In the genomic region with DNA sequence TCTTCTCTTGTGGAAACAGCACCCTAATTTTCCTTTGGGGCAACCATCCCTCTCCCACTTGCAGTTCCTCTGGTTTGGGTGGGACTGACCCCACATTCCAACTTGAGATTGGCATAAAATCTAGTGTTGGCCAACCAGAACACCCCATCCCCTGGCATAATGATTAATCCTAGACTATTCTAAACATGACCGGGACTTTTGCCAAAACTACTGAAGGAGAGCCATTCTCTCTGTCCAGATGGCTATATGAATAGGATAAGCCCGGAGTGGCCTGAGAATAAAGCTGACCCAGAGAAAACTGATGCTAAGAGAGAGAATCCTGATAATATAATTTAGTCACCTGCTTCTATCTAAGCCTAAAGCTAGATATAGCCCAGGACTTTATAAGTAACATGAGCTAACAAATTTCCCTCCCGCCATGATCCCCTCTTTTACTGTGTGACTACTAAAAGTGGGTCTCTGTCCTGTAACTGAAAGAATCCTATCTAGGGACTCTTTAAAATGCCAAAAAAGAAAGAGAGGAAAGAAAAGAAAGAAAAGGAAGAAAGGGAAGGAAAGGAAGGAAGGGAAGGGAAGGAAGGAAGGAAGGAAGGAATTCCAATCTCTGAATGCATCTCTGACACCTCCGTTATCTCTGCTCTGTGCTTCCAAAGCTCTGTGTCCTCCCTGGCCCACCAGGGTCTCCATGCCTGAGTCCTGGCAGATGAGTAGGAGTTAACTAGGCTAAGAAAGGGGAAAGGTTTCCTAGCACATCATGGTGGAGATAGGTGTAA, we compare ENCODE assay signal across 1 cellular context.
TF ChIP-seq lines count a peak whose summit lies in the region.

No MANE protein-coding gene starts in this region.

TF ChIP-seq in WTC11, 78 proteins besides CTCF, POLR2A, EP300 and RAD21 (continued from another document):
- TF ChIP-seq, protein P1, sequence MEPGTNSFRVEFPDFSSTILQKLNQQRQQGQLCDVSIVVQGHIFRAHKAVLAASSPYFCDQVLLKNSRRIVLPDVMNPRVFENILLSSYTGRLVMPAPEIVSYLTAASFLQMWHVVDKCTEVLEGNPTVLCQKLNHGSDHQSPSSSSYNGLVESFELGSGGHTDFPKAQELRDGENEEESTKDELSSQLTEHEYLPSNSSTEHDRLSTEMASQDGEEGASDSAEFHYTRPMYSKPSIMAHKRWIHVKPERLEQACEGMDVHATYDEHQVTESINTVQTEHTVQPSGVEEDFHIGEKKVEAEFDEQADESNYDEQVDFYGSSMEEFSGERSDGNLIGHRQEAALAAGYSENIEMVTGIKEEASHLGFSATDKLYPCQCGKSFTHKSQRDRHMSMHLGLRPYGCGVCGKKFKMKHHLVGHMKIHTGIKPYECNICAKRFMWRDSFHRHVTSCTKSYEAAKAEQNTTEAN (CRISPR knock-in tag; IDR thresholded peaks at IDR 0.05) = no peak
- TF ChIP-seq, protein P2, sequence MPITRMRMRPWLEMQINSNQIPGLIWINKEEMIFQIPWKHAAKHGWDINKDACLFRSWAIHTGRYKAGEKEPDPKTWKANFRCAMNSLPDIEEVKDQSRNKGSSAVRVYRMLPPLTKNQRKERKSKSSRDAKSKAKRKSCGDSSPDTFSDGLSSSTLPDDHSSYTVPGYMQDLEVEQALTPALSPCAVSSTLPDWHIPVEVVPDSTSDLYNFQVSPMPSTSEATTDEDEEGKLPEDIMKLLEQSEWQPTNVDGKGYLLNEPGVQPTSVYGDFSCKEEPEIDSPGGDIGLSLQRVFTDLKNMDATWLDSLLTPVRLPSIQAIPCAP (CRISPR knock-in tag; IDR thresholded peaks at IDR 0.05) = no peak
- TF ChIP-seq GRHL2 (CRISPR knock-in tag; IDR thresholded peaks at IDR 0.05; ENCODE audit: insufficient replicate concordance, severe bottlenecking) (no peak), ZNF423 (CRISPR knock-in tag; IDR thresholded peaks at IDR 0.05) (no peak), HMGA2 (CRISPR knock-in tag; IDR thresholded peaks at IDR 0.05) (no peak)
